ENCODE assay signal across 1 cellular context in the genomic region with DNA sequence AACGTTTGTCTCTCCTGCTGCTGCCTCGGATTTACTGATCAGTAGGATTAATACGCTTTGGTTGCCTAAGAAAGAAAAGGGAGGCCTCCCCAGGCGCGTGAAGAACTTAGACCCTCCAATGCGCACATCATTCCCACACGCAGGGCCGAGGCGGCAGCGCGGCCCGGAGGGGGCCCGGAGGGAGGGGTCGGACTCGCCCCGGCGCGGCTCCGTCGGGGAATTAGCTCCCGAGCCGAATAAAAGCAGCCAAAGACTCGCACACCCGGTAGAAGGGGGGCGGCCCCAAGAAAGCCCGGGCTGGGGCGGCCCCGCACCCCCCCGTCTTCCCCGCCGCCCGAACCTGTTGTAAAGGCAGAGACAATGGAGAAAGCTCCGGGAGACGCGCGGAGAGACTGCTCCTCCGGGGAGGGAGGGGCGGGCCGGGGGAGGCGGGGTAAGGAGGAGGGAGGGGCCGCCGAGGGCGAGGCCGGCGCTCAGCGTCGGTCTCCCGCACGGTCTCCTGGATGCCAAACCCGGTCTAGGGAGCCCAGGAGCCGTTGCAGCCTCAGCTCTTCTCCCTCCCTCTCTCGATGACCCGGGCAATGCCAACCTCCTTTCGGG.
TF ChIP-seq lines count a peak whose summit lies in the region.

TSS of gene NELL2 (minus strand) at position 362 of the 600 bp plus-strand sequence. CDS start 446 bp downstream, outside the sequence.

TF ChIP-seq in HepG2, 621 proteins besides CTCF, POLR2A, EP300 and RAD21 (continued from another document):
- TF ChIP-seq SOX13 (IDR thresholded peaks at IDR 0.05) = no peak
- TF ChIP-seq SOX13 (CRISPR knock-in tag; conservative IDR thresholded peaks at IDR 0.05 in 1 of 2, IDR thresholded peaks at IDR 0.05 in 1 of 2) = no peak
- TF ChIP-seq THAP11 (CRISPR knock-in tag; IDR thresholded peaks at IDR 0.05) = no peak
- no peak for TF ChIP-seq ZSCAN20 (CRISPR knock-in tag; IDR thresholded peaks at IDR 0.05; ENCODE audit: borderline replicate concordance)
- no peak for TF ChIP-seq ZNF572 (CRISPR knock-in tag; IDR thresholded peaks at IDR 0.05)
- TF ChIP-seq ZNF317 (CRISPR knock-in tag; IDR thresholded peaks at IDR 0.05) = no peak
- no peak for TF ChIP-seq ZNF605 (CRISPR knock-in tag; IDR thresholded peaks at IDR 0.05)
